14 cellular contexts compared by ENCODE assay signal in the genomic region with DNA sequence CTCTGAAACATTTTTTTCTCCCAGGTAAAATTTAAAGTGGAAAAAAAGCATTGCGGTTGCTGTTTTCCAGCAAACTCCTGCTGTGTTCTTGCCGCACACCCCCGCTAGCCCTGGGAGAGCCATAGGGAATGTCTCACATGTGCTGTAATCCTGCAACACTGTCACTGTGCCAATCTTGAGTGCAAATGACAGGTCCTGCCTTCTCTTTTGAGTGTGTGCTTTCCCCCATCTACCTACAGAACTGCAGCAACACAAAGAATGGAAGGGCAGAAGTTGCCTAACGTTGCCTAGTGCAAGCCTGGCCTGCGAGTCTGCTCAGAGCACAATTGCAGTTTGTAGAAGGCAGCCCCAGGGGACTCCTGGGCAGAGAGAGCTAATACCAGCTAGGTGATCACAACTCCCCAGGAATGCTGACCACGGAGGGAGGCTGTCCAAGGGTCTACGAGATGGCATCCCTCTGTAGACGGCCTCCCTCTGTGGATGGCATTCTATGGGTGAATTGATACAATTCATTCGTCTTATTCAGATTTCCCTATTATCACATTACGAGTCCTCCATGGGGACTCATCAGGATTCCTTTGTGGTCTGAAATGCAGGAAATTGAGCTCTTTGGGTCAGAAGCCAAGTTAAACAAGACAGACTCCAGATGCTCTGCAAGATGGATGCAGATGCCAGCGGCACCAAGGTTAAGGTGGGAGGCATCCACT.
DNase-seq lines count a peak whose midpoint lies in the region; ATAC-seq and TF ChIP-seq lines count a peak whose summit lies in the region.
"Had no signal": no experiment of that assay in that cellular context is flagged by ENCODE, and none has a peak within 500 bp of the region (broad histone marks: within the 10 kb centered on the region; RNA-seq: fewer than 3 reads in every experiment).

No MANE protein-coding gene starts in this region.

- H3K4me1 ChIP-seq in right atrium auricular region (peaks cover 0 to 54% of the 10 kb centered on the region in 2 donors), iPS-20b (ENCODE audit: insufficient read depth, low read length) (peaks cover 14% of the 10 kb centered on the region; the same call in 1 of the 2 replicates), left lung (no peaks in the 10 kb centered on the region)
- H3K4me1 ChIP-seq: transverse colon had no signal

- H3K27ac ChIP-seq in right atrium auricular region = no peak overlapping the region
- H3K27ac ChIP-seq in iPS-20b (ENCODE audit: low read length) = no peak overlapping the region
- no peak overlapping the region for H3K27ac ChIP-seq in left lung
- H3K27ac ChIP-seq: A549, transverse colon had no signal

- no peaks in the 10 kb centered on the region for H3K4me1 Mint-ChIP-seq in activated T-helper 17 cell treated with anti-CD3 and anti-CD28 coated beads, Interleukin-2, amount 50 U/mL, for 72 hours
- H3K4me1 Mint-ChIP-seq: activated naive CD4-positive, alpha-beta T cell treated with anti-CD3 and anti-CD28 coated beads, Interleukin-2, amount 10 ng/mL, durations not matched to agents 7 days and 5 days had no signal

- H3K36me3 Mint-ChIP-seq in activated T-helper 17 cell treated with anti-CD3 and anti-CD28 coated beads, Interleukin-2, amount 50 U/mL, for 72 hours (ENCODE audit: low read depth) = no peaks in the 10 kb centered on the region
- H3K36me3 Mint-ChIP-seq: activated naive CD4-positive, alpha-beta T cell treated with anti-CD3 and anti-CD28 coated beads, Interleukin-2, amount 10 ng/mL, durations not matched to agents 7 days and 5 days had no signal

- H3K4me3 ChIP-seq in right atrium auricular region (no peak overlapping the region), iPS-20b (ENCODE audit: low read length) (peak overlapping the region; percentile 12; the same call in 1 of the 2 replicates), left lung (no peak overlapping the region)
- H3K4me3 ChIP-seq: A549, transverse colon had no signal

- H3K27ac Mint-ChIP-seq in activated T-helper 17 cell treated with anti-CD3 and anti-CD28 coated beads, Interleukin-2, amount 50 U/mL, for 72 hours = no peak overlapping the region
- H3K27ac Mint-ChIP-seq: activated naive CD4-positive, alpha-beta T cell treated with anti-CD3 and anti-CD28 coated beads, Interleukin-2, amount 10 ng/mL, durations not matched to agents 7 days and 5 days had no signal

- intact Hi-C loops in left cardiac atrium (cut with DNase I) (no loop called here), left lung (cut with DNase I) (no loop called here)

- H3K9ac ChIP-seq in iPS-20b (ENCODE audit: low read depth, low read length) = no peak overlapping the region

- no peaks in the 10 kb centered on the region for H3K36me3 ChIP-seq in right atrium auricular region
- no peaks in the 10 kb centered on the region for H3K36me3 ChIP-seq in iPS-20b (ENCODE audit: insufficient read depth, low read depth, low read length)
- no peaks in the 10 kb centered on the region for H3K36me3 ChIP-seq in left lung
- H3K36me3 ChIP-seq: transverse colon had no signal

- H3K27me3 ChIP-seq in right atrium auricular region (no peaks in the 10 kb centered on the region), iPS-20b (ENCODE audit: insufficient read depth, low read length) (no peaks in the 10 kb centered on the region), left lung (peaks cover 0 to 46% of the 10 kb centered on the region in 2 donors)
- H3K27me3 ChIP-seq: transverse colon had no signal

- H3K4me3 Mint-ChIP-seq in activated T-helper 17 cell treated with anti-CD3 and anti-CD28 coated beads, Interleukin-2, amount 50 U/mL, for 72 hours = no peak overlapping the region
- H3K4me3 Mint-ChIP-seq: activated naive CD4-positive, alpha-beta T cell treated with anti-CD3 and anti-CD28 coated beads, Interleukin-2, amount 10 ng/mL, durations not matched to agents 7 days and 5 days had no signal

- H3K9me3 Mint-ChIP-seq in activated T-helper 17 cell treated with anti-CD3 and anti-CD28 coated beads, Interleukin-2, amount 50 U/mL, for 72 hours = no peaks in the 10 kb centered on the region
- H3K9me3 Mint-ChIP-seq: activated naive CD4-positive, alpha-beta T cell treated with anti-CD3 and anti-CD28 coated beads, Interleukin-2, amount 10 ng/mL, durations not matched to agents 7 days and 5 days had no signal

- peaks cover 0 to 7% of the 10 kb centered on the region in 2 donors for H3K9me3 ChIP-seq in right atrium auricular region
- H3K9me3 ChIP-seq in iPS-20b (ENCODE audit: insufficient read depth, low read depth, low read length) = no peaks in the 10 kb centered on the region
- H3K9me3 ChIP-seq in left lung = peaks cover 0 to 3% of the 10 kb centered on the region in 2 donors
- H3K9me3 ChIP-seq: A549, transverse colon had no signal

- H3K27me3 Mint-ChIP-seq in activated T-helper 17 cell treated with anti-CD3 and anti-CD28 coated beads, Interleukin-2, amount 50 U/mL, for 72 hours = peaks cover 21% of the 10 kb centered on the region

- ATAC-seq in left cardiac atrium = peak; percentile 32 to 43
- no peak for ATAC-seq in GM18502 (IDR thresholded peaks at IDR 0.05; ENCODE audit: poor library complexity, unreplicated experiment)
- ATAC-seq in activated T-helper 17 cell treated with anti-CD3 and anti-CD28 coated beads, Interleukin-2, amount 50 U/mL, for 72 hours (replicated peaks) = no peak
- ATAC-seq in left lung = no peak

- no peak for DNase-seq in left cardiac atrium
- no peak for DNase-seq in right atrium auricular region (ENCODE audit: low spot score)
- DNase-seq in brain pericyte (ENCODE audit: low read depth, low spot score) = peak; percentile 55
- DNase-seq in left lung = no peak
- DNase-seq in NCI-H1092 (lab: John Stamatoyannopoulos, UW) = no peak
- DNase-seq: activated naive CD4-positive, alpha-beta T cell treated with anti-CD3 and anti-CD28 coated beads, Interleukin-2, amount 10 ng/mL, durations not matched to agents 7 days and 5 days; Kasumi-1; NCI-H524 treated with DMSO at 0.1 percent for 48 hours; posterior cingulate gyrus; transverse colon had no signal

- TF ChIP-seq CTCF in right atrium auricular region (IDR thresholded peaks at IDR 0.05) (no peak), left lung (IDR thresholded peaks at IDR 0.05) (no peak)

Comparison
In these comparisons a context has a peak if more than half of its experiments do, and no peak if none do; other contexts are left out.
1. ATAC-seq: peak in left cardiac atrium (2 of 2); none in GM18502 (single experiment), activated T-helper 17 cell treated with anti-CD3 and anti-CD28 coated beads, Interleukin-2, amount 50 U/mL, for 72 hours (single experiment) and left lung (single experiment).